In genomic region chr16:67841198-67841815, GRCh38 we compare ENCODE assay signal across 8 cellular contexts. TPM values are rescaled to one million over a fixed set of nuclear protein-coding genes. Genes with fewer than 3 reads are reported as not detected.
A peak's percentile ranks its signal among the peaks of the same experiment; 100 is the strongest.
DNase-seq lines count a peak whose midpoint lies in the region; ATAC-seq, FAIRE-seq and TF ChIP-seq lines count a peak whose summit lies in the region.

No MANE protein-coding gene starts in this region.

- dilution Hi-C loops in endothelial cell of umbilical vein (cut with MboI; ENCODE audit: extremely low pct_ligation_motif_present, low sequenced_read_pairs) = no loop called here

- H3K27ac ChIP-seq in CD4-positive, alpha-beta memory T cell (ENCODE audit: low read depth, low read length) = peak overlapping the region; percentile 98
- H3K27ac ChIP-seq in OCI-LY7 (ENCODE audit: low read depth, low read length, poor library complexity, severe bottlenecking) = no peak overlapping the region
- H3K27ac ChIP-seq in endothelial cell of umbilical vein (ENCODE audit: insufficient read depth, low read depth, low read length) = peak overlapping the region; percentile 77
- no peak overlapping the region for H3K27ac ChIP-seq in neuronal stem cell (replicated peaks; ENCODE audit: low read length)
- peak overlapping the region in 1 of 2 donors; percentile 85 for H3K27ac ChIP-seq in aorta (ENCODE audit: low read depth in 1 of 2, low read length in 2 of 2)

- H3K4ac ChIP-seq in neuronal stem cell (ENCODE audit: low read length) = no peak overlapping the region

- no peak overlapping the region for H4K8ac ChIP-seq in neuronal stem cell (ENCODE audit: low read depth, low read length)

- peaks cover 35% of the 10 kb centered on the region for H3K79me2 ChIP-seq in OCI-LY7 (ENCODE audit: insufficient read depth, low read depth, low read length)
- peaks cover 23% of the 10 kb centered on the region for H3K79me2 ChIP-seq in endothelial cell of umbilical vein (ENCODE audit: control insufficient read depth, insufficient read depth, low read length)

- H3K36me3 Mint-ChIP-seq in CD4-positive, alpha-beta memory T cell = peaks cover 0 to 13% of the 10 kb centered on the region in 2 donors

- peak overlapping the region; percentile 97 to 99 (median 98) for H3K27ac Mint-ChIP-seq in CD4-positive, alpha-beta memory T cell

- H3K27me3 Mint-ChIP-seq in CD4-positive, alpha-beta memory T cell = no peaks in the 10 kb centered on the region

- DNase-seq in CD4-positive, alpha-beta memory T cell = no peak
- DNase-seq in OCI-LY7 (ENCODE audit: low spot score) (no peak), endothelial cell of umbilical vein (ENCODE audit: low read depth, low spot score) (no peak), neuronal stem cell (ENCODE audit: low spot score) (no peak), NCI-H2227 (lab: John Stamatoyannopoulos, UW; ENCODE audit: unreplicated experiment) (no peak), aorta (no peak)
- no peak for DNase-seq in effector CD4-positive, alpha-beta T cell

- H3K9me1 ChIP-seq in endothelial cell of umbilical vein (replicated peaks; ENCODE audit: control insufficient read depth, extremely low read depth, insufficient read depth, low read length) = no peaks in the 10 kb centered on the region

- no peaks in the 10 kb centered on the region for H3K36me3 ChIP-seq in CD4-positive, alpha-beta memory T cell (ENCODE audit: insufficient read depth, low read length)
- H3K36me3 ChIP-seq in OCI-LY7 (ENCODE audit: insufficient read depth, low read length) = peaks cover 6% of the 10 kb centered on the region; the same call in 1 of the 2 replicates
- H3K36me3 ChIP-seq in endothelial cell of umbilical vein (ENCODE audit: control insufficient read depth in 2 of 2, extremely low read depth in 1 of 2, insufficient read depth in 2 of 2, low read length in 2 of 2) = no peaks in the 10 kb centered on the region
- peaks cover 3 to 16% of the 10 kb centered on the region in 2 donors for H3K36me3 ChIP-seq in neuronal stem cell (replicated peaks in 1 of 2; ENCODE audit: control insufficient read depth in 2 of 2, insufficient read depth in 2 of 2, low read length in 2 of 2)
- H3K36me3 ChIP-seq in aorta (ENCODE audit: control insufficient read depth in 1 of 2, insufficient read depth in 2 of 2, low read length in 1 of 2) = no peaks in the 10 kb centered on the region

- H4K91ac ChIP-seq in neuronal stem cell (ENCODE audit: low read depth, low read length, poor library complexity) = no peak overlapping the region

- peaks cover 25 to 46% (median 36%) of the 10 kb centered on the region in 4 donors for H3K4me1 Mint-ChIP-seq in CD4-positive, alpha-beta memory T cell

- H2AFZ ChIP-seq in OCI-LY7 (ENCODE audit: low read length) (peak overlapping the region; percentile 87), endothelial cell of umbilical vein (ENCODE audit: low read depth, low read length) (peak overlapping the region; percentile 92), neuronal stem cell (ENCODE audit: low read length) (peak overlapping the region; percentile 100)

- peaks cover 9% of the 10 kb centered on the region for H3K79me1 ChIP-seq in neuronal stem cell (ENCODE audit: low read depth, low read length)

- H2AK5ac ChIP-seq in neuronal stem cell (ENCODE audit: low read depth, low read length) = no peak overlapping the region

- H2BK12ac ChIP-seq in neuronal stem cell (ENCODE audit: low read length) = no peak overlapping the region

- H3K23ac ChIP-seq in neuronal stem cell (ENCODE audit: low read depth, low read length, poor library complexity) = peak overlapping the region; percentile 99

- peak overlapping the region in 1 of 2 donors; percentile 99 for H3K4me3 ChIP-seq in CD4-positive, alpha-beta memory T cell (ENCODE audit: low read length in 2 of 2)
- peak overlapping the region; percentile 99 for H3K4me3 ChIP-seq in OCI-LY7 (ENCODE audit: low read depth, low read length, poor library complexity, severe bottlenecking)
- H3K4me3 ChIP-seq in endothelial cell of umbilical vein (replicated peaks in 1 of 3; ENCODE audit: insufficient read depth in 1 of 3, low read depth in 1 of 3, low read length in 3 of 3) = peak overlapping the region in 1 of 3 experiments; percentile 58
- H3K4me3 ChIP-seq in neuronal stem cell (ENCODE audit: low read length in 2 of 2) = peak overlapping the region in 1 of 2 donors; percentile 91
- H3K4me3 ChIP-seq in aorta (ENCODE audit: low read length in 2 of 2) = peak overlapping the region in 1 of 2 donors; percentile 42

- no peaks in the 10 kb centered on the region for H3K27me3 ChIP-seq in CD4-positive, alpha-beta memory T cell (ENCODE audit: insufficient read depth, low read length)
- H3K27me3 ChIP-seq in endothelial cell of umbilical vein (ENCODE audit: control insufficient read depth in 2 of 2, insufficient read depth in 2 of 2, low read length in 2 of 2) (no peaks in the 10 kb centered on the region), neuronal stem cell (ENCODE audit: control insufficient read depth in 3 of 3, insufficient read depth in 3 of 3, low read depth in 1 of 3, low read length in 3 of 3) (no peaks in the 10 kb centered on the region), aorta (ENCODE audit: control insufficient read depth in 1 of 2, insufficient read depth in 2 of 2, low read length in 1 of 2) (no peaks in the 10 kb centered on the region)

- intact Hi-C loops in CD4-positive, alpha-beta memory T cell (cut with micrococcal nuclease) = loop anchor here (1.0 kb wide), 1 partner anchor 25 kb away; no protein-coding TSS in a partner anchor
- intact Hi-C loops in OCI-LY7 (cut with micrococcal nuclease; ENCODE audit: unreplicated experiment) (no loop called here), endothelial cell of umbilical vein (cut with micrococcal nuclease) (no loop called here), aorta (cut with DNase I) (loop anchor here (5.0 kb wide), 2 partner anchors 34 to 41 kb away; partner anchors contain the start of genes NRN1L (in 1 of the 2), RANBP10 (in 1 of the 2) and TSNAXIP1 (in 1 of the 2))

- H3K4me1 ChIP-seq in CD4-positive, alpha-beta memory T cell (ENCODE audit: insufficient read depth, low read length) = peaks cover 38% of the 10 kb centered on the region
- H3K4me1 ChIP-seq in OCI-LY7 (ENCODE audit: insufficient read depth, low read length, poor library complexity, severe bottlenecking) = peaks cover 37% of the 10 kb centered on the region
- peaks cover 26% of the 10 kb centered on the region for H3K4me1 ChIP-seq in endothelial cell of umbilical vein (ENCODE audit: control insufficient read depth, extremely low read depth, insufficient read depth, low read length)
- peaks cover 20 to 23% of the 10 kb centered on the region in 2 donors for H3K4me1 ChIP-seq in neuronal stem cell (ENCODE audit: control insufficient read depth in 2 of 2, insufficient read depth in 1 of 2, low read depth in 1 of 2, low read length in 2 of 2)
- H3K4me1 ChIP-seq in aorta (ENCODE audit: control insufficient read depth in 1 of 2, insufficient read depth in 2 of 2, low read length in 2 of 2) = peaks cover 0 to 2% of the 10 kb centered on the region in 2 donors

- peak overlapping the region in 7 of 8 donors; percentile 43 to 96 (median 94) for H3K4me3 Mint-ChIP-seq in CD4-positive, alpha-beta memory T cell

- H3K9me3 ChIP-seq in CD4-positive, alpha-beta memory T cell (ENCODE audit: control insufficient read depth in 1 of 2, low read length in 2 of 2) = no peaks in the 10 kb centered on the region
- no peaks in the 10 kb centered on the region for H3K9me3 ChIP-seq in OCI-LY7 (ENCODE audit: low read length)
- no peaks in the 10 kb centered on the region for H3K9me3 ChIP-seq in endothelial cell of umbilical vein (replicated peaks; ENCODE audit: control insufficient read depth, insufficient read depth, low read length)
- no peaks in the 10 kb centered on the region for H3K9me3 ChIP-seq in neuronal stem cell (replicated peaks in 1 of 2; ENCODE audit: control insufficient read depth in 2 of 2, insufficient read depth in 1 of 2, low read depth in 1 of 2, low read length in 2 of 2)
- no peaks in the 10 kb centered on the region for H3K9me3 ChIP-seq in aorta (ENCODE audit: control insufficient read depth, low read length)

- no peak for TF ChIP-seq POLR2A in endothelial cell of umbilical vein (IDR thresholded peaks at IDR 0.05; ENCODE audit: low read depth, low read length)

- no TSS peak for BruUV-seq in OCI-LY7 (replicated peaks; lab: Mats Ljungman, UMichigan)
- no TSS peak for BruUV-seq in endothelial cell of umbilical vein (replicated peaks; lab: Mats Ljungman, UMichigan)

- CTCF ChIA-PET in CD4-positive, alpha-beta memory T cell (lab: Charles Lee; ENCODE audit: partially characterized antibody) = interaction anchor here (0.7 to 1.5 kb wide), 7 partner anchors 9 to 360 kb away, joined by 3 to 4 read pairs (median 3); partner anchors contain the start of genes ATP6V0D1 and CARMIL2
- CTCF ChIA-PET in OCI-LY7 (lab: Charles Lee; ENCODE audit: unreplicated experiment) = no interaction called here
- CTCF ChIA-PET in endothelial cell of umbilical vein (lab: Charles Lee) = interaction anchor here (0.8 to 2.8 kb wide), 3 partner anchors 25 to 169 kb away, joined by 3 to 8 read pairs (median 4); no protein-coding TSS in a partner anchor

- H3K4me2 ChIP-seq in OCI-LY7 (ENCODE audit: low read length) = peak overlapping the region; percentile 98
- H3K4me2 ChIP-seq in endothelial cell of umbilical vein (ENCODE audit: insufficient read depth, low read length) = peak overlapping the region; percentile 49
- no peak overlapping the region for H3K4me2 ChIP-seq in neuronal stem cell (ENCODE audit: insufficient read depth, low read length, poor library complexity, severe bottlenecking)

- H3K18ac ChIP-seq in neuronal stem cell (ENCODE audit: low read length) = peak overlapping the region; percentile 73

- peaks cover 0 to 2% (median 0%) of the 10 kb centered on the region in 8 donors for H3K9me3 Mint-ChIP-seq in CD4-positive, alpha-beta memory T cell

- no peak overlapping the region for H2BK120ac ChIP-seq in neuronal stem cell (ENCODE audit: low read depth, low read length)

- peaks cover 6% of the 10 kb centered on the region; the same call in 1 of the 2 replicates for H4K20me1 ChIP-seq in OCI-LY7 (ENCODE audit: insufficient read depth, low read length)
- no peaks in the 10 kb centered on the region for H4K20me1 ChIP-seq in endothelial cell of umbilical vein (replicated peaks; ENCODE audit: control insufficient read depth, extremely low read depth, insufficient read depth, low read length)

- peak overlapping the region; percentile 84 for H3K9ac ChIP-seq in endothelial cell of umbilical vein (replicated peaks; ENCODE audit: extremely low read depth, insufficient read depth, low read length)
- H3K9ac ChIP-seq in neuronal stem cell (ENCODE audit: low read depth, low read length, poor library complexity) = no peak overlapping the region

- no peaks in the 10 kb centered on the region for H3K9me2 ChIP-seq in OCI-LY7 (ENCODE audit: insufficient read depth, low read length)

- WGBS in neuronal stem cell (ENCODE audit: extremely low coverage in 2 of 2, insufficient read length in 2 of 2, insufficient replicate concordance in 1 of 2), 2 donors = no CpG with 5 or more reads among the region's 17 CpGs
- WGBS in aorta, 2 donors = 30 to 33% methylated on average over 17 of the region's 17 CpGs

- H3K14ac ChIP-seq in neuronal stem cell (ENCODE audit: low read length) = no peak overlapping the region

- TF ChIP-seq CTCF in OCI-LY7 (conservative IDR thresholded peaks at IDR 0.05; ENCODE audit: low read length) (no peak), endothelial cell of umbilical vein (IDR thresholded peaks at IDR 0.05; ENCODE audit: extremely low read depth in 1 of 2, insufficient read depth in 1 of 2, low read depth in 1 of 2, low read length in 2 of 2) (no peak)

- peak overlapping the region; percentile 69 for H2BK15ac ChIP-seq in neuronal stem cell (ENCODE audit: low read length)

- ATAC-seq in aorta (ENCODE audit: low FRiP score) (no peak), HG02840 (IDR thresholded peaks at IDR 0.05; ENCODE audit: low FRiP score, unreplicated experiment) (no peak)

- POLR2A ChIA-PET in CD4-positive, alpha-beta memory T cell (lab: Charles Lee; ENCODE audit: partially characterized antibody) = interaction anchor here (0.7 to 1.0 kb wide), 3 partner anchors 12 to 317 kb away, joined by 3 read pairs; partner anchors contain the start of gene EDC4
- POLR2A ChIA-PET in OCI-LY7 (lab: Charles Lee) = interaction anchor here (0.6 kb wide), 1 partner anchor 210 kb away, joined by 7 read pairs; no protein-coding TSS in a partner anchor
- POLR2A ChIA-PET in endothelial cell of umbilical vein (lab: Charles Lee) = no interaction called here

- FAIRE-seq in endothelial cell of umbilical vein (lab: Jason Lieb, UNC) = no peak

- peak overlapping the region; percentile 97 for H2BK5ac ChIP-seq in neuronal stem cell (ENCODE audit: low read length)

RNA-seq across cellular contexts. Expression of gene THAP11, which starts 0.8 kb away (rescaled TPM):
- 10 to 100 TPM; 56.8 to 58.4 TPM for total RNA-seq in CD4-positive, alpha-beta memory T cell
- 100 to 1,000 TPM; 130 to 147 TPM for polyA plus RNA-seq in CD4-positive, alpha-beta memory T cell
- 52.9 and 66.3 TPM in 2 replicates for total RNA-seq in OCI-LY7 (2014; rRNA removed; shearing (Covaris generic))
- total RNA-seq in OCI-LY7 (2022) (38.8 and 39.5 TPM in 2 replicates), endothelial cell of umbilical vein (22.6 and 24.0 TPM in 2 replicates), aorta (10 to 100 TPM; 21.5 to 24.7 TPM)
- polyA plus RNA-seq in endothelial cell of umbilical vein (25.9 and 27.5 TPM in 2 replicates), aorta (10 to 100 TPM; 18.0 to 18.6 TPM)
- 23.3 and 26.1 TPM in 2 replicates for polyA plus RNA-seq in endothelial cell of umbilical vein (2011; cell fraction: cytosol; rRNA removed)
- polyA plus RNA-seq in endothelial cell of umbilical vein (2011; cell fraction: nucleus; rRNA removed) = 9.1 and 9.6 TPM in 2 replicates
- 19.6 and 20.1 TPM in 2 replicates for polyA plus RNA-seq in endothelial cell of umbilical vein (2012)
- polyA minus RNA-seq in endothelial cell of umbilical vein = 17.4 and 21.1 TPM in 2 replicates
- 32.5 TPM for polyA minus RNA-seq in endothelial cell of umbilical vein (2011; cell fraction: cytosol; rRNA and poly(A)+ RNA removed)
- 3.2 and 4.6 TPM in 2 replicates for polyA minus RNA-seq in endothelial cell of umbilical vein (2011; cell fraction: nucleus; rRNA and poly(A)+ RNA removed)
- 27.9 TPM for polyA plus RNA-seq in neuronal stem cell (2013, experiment 1 of 2)
- polyA plus RNA-seq in neuronal stem cell (2013, experiment 2 of 2) = 27.7 TPM

RNA-seq across cellular contexts. Expression of gene NUTF2, which starts 5.4 kb away (rescaled TPM):
- total RNA-seq in CD4-positive, alpha-beta memory T cell = 10 to 100 TPM; 41.2 to 45.9 TPM
- 100 to 1,000 TPM; 127 to 128 TPM for polyA plus RNA-seq in CD4-positive, alpha-beta memory T cell
- total RNA-seq in OCI-LY7 (2014; rRNA removed; shearing (Covaris generic)) = 168 and 187 TPM in 2 replicates
- total RNA-seq in OCI-LY7 (2022) (143 and 144 TPM in 2 replicates), endothelial cell of umbilical vein (199 and 208 TPM in 2 replicates), aorta (10 to 100 TPM; 80.7 to 88.2 TPM)
- polyA plus RNA-seq in endothelial cell of umbilical vein (273 and 425 TPM in 2 replicates), aorta (100 to 1,000 TPM in 1 of 2 donors, 10 to 100 TPM in 1; 95.4 to 130 TPM)
- 422 and 462 TPM in 2 replicates for polyA plus RNA-seq in endothelial cell of umbilical vein (2011; cell fraction: cytosol; rRNA removed)
- polyA plus RNA-seq in endothelial cell of umbilical vein (2011; cell fraction: nucleus; rRNA removed) = 203 and 229 TPM in 2 replicates
- polyA plus RNA-seq in endothelial cell of umbilical vein (2012) = 317 and 338 TPM in 2 replicates
- polyA minus RNA-seq in endothelial cell of umbilical vein = 350 and 402 TPM in 2 replicates
- 183 TPM for polyA minus RNA-seq in endothelial cell of umbilical vein (2011; cell fraction: cytosol; rRNA and poly(A)+ RNA removed)
- 67.7 and 85.7 TPM in 2 replicates for polyA minus RNA-seq in endothelial cell of umbilical vein (2011; cell fraction: nucleus; rRNA and poly(A)+ RNA removed)
- 276 TPM for polyA plus RNA-seq in neuronal stem cell (2013, experiment 1 of 2)
- polyA plus RNA-seq in neuronal stem cell (2013, experiment 2 of 2) = 280 TPM

RNA-seq across cellular contexts. Expression of gene CENPT, which starts 6.2 kb away (rescaled TPM):
- 100 to 1,000 TPM; 103 to 107 TPM for total RNA-seq in CD4-positive, alpha-beta memory T cell
- polyA plus RNA-seq in CD4-positive, alpha-beta memory T cell = 10 to 100 TPM; 15.4 to 18.1 TPM
- total RNA-seq in OCI-LY7 (2014; rRNA removed; shearing (Covaris generic)) = 74.7 and 85.3 TPM in 2 replicates
- 48.9 and 55.4 TPM in 2 replicates for total RNA-seq in OCI-LY7 (2022)
- total RNA-seq in endothelial cell of umbilical vein = 57.5 and 60.3 TPM in 2 replicates
- polyA plus RNA-seq in endothelial cell of umbilical vein = 61.3 and 70.3 TPM in 2 replicates
- 29.6 and 37.1 TPM in 2 replicates for polyA plus RNA-seq in endothelial cell of umbilical vein (2011; cell fraction: cytosol; rRNA removed)
- 432 and 495 TPM in 2 replicates for polyA plus RNA-seq in endothelial cell of umbilical vein (2011; cell fraction: nucleus; rRNA removed)
- polyA plus RNA-seq in endothelial cell of umbilical vein (2012) = 43.0 and 54.3 TPM in 2 replicates
- 28.7 and 40.5 TPM in 2 replicates for polyA minus RNA-seq in endothelial cell of umbilical vein
- 19.8 TPM for polyA minus RNA-seq in endothelial cell of umbilical vein (2011; cell fraction: cytosol; rRNA and poly(A)+ RNA removed)
- 39.4 and 54.5 TPM in 2 replicates for polyA minus RNA-seq in endothelial cell of umbilical vein (2011; cell fraction: nucleus; rRNA and poly(A)+ RNA removed)
- 34.0 TPM for polyA plus RNA-seq in neuronal stem cell (2013, experiment 1 of 2)
- polyA plus RNA-seq in neuronal stem cell (2013, experiment 2 of 2) = 31.3 TPM
- total RNA-seq in aorta = 10 to 100 TPM; 39.8 to 57.9 TPM
- 100 to 1,000 TPM in 1 of 2 donors, 10 to 100 TPM in 1; 28.3 to 168 TPM for polyA plus RNA-seq in aorta

RNA-seq across cellular contexts. Expression of gene EDC4, which starts 31.5 kb away (rescaled TPM):
- total RNA-seq in CD4-positive, alpha-beta memory T cell = 100 to 1,000 TPM; 141 to 144 TPM
- polyA plus RNA-seq in CD4-positive, alpha-beta memory T cell = 10 to 100 TPM; 18.5 to 37.3 TPM
- total RNA-seq in OCI-LY7 (2014; rRNA removed; shearing (Covaris generic)) = 58.4 and 89.6 TPM in 2 replicates
- total RNA-seq in OCI-LY7 (2022) = 86.6 and 100 TPM in 2 replicates
- 68.0 and 81.2 TPM in 2 replicates for total RNA-seq in endothelial cell of umbilical vein
- 57.5 and 71.6 TPM in 2 replicates for polyA plus RNA-seq in endothelial cell of umbilical vein
- polyA plus RNA-seq in endothelial cell of umbilical vein (2011; cell fraction: cytosol; rRNA removed) = 42.6 and 43.8 TPM in 2 replicates
- polyA plus RNA-seq in endothelial cell of umbilical vein (2011; cell fraction: nucleus; rRNA removed) = 202 and 256 TPM in 2 replicates
- 57.4 and 64.9 TPM in 2 replicates for polyA plus RNA-seq in endothelial cell of umbilical vein (2012)
- 72.0 and 105 TPM in 2 replicates for polyA minus RNA-seq in endothelial cell of umbilical vein
- polyA minus RNA-seq in endothelial cell of umbilical vein (2011; cell fraction: cytosol; rRNA and poly(A)+ RNA removed) = 54.1 TPM
- polyA minus RNA-seq in endothelial cell of umbilical vein (2011; cell fraction: nucleus; rRNA and poly(A)+ RNA removed) = 55.5 and 57.5 TPM in 2 replicates
- polyA plus RNA-seq in neuronal stem cell (2013, experiment 1 of 2) = 30.9 TPM
- polyA plus RNA-seq in neuronal stem cell (2013, experiment 2 of 2) = 27.6 TPM
- 10 to 100 TPM; 46.9 to 53.2 TPM for total RNA-seq in aorta
- 10 to 100 TPM; 14.4 to 66.4 TPM for polyA plus RNA-seq in aorta

RNA-seq across cellular contexts. Expression of gene TSNAXIP1, which starts 34.6 kb away (rescaled TPM):
- under 1 TPM; 0.44 to 0.64 TPM for total RNA-seq in CD4-positive, alpha-beta memory T cell
- not detected for polyA plus RNA-seq in CD4-positive, alpha-beta memory T cell
- total RNA-seq in OCI-LY7 (2014; rRNA removed; shearing (Covaris generic)) = 0.28 and 0.76 TPM in 2 replicates
- 0.68 and 0.91 TPM in 2 replicates for total RNA-seq in OCI-LY7 (2022)
- 0.95 and 1.0 TPM in 2 replicates for total RNA-seq in endothelial cell of umbilical vein
- 1.0 and 1.2 TPM in 2 replicates for polyA plus RNA-seq in endothelial cell of umbilical vein
- polyA plus RNA-seq in endothelial cell of umbilical vein (2011; cell fraction: cytosol; rRNA removed) = 0.32 and 0.79 TPM in 2 replicates
- 16.7 and 17.7 TPM in 2 replicates for polyA plus RNA-seq in endothelial cell of umbilical vein (2011; cell fraction: nucleus; rRNA removed)
- polyA plus RNA-seq in endothelial cell of umbilical vein (2012) = 0.79 and 0.88 TPM in 2 replicates
- polyA minus RNA-seq in endothelial cell of umbilical vein = 0.62 and 1.2 TPM in 2 replicates
- not detected for polyA minus RNA-seq in endothelial cell of umbilical vein (2011; cell fraction: cytosol; rRNA and poly(A)+ RNA removed)
- polyA minus RNA-seq in endothelial cell of umbilical vein (2011; cell fraction: nucleus; rRNA and poly(A)+ RNA removed) = 0.38 and 1.7 TPM in 2 replicates
- 1.1 TPM for polyA plus RNA-seq in neuronal stem cell (2013, experiment 1 of 2)
- 1.2 TPM for polyA plus RNA-seq in neuronal stem cell (2013, experiment 2 of 2)
- 1 to 10 TPM in 1 of 2 donors, under 1 TPM in 1; 0.84 to 1.1 TPM for total RNA-seq in aorta
- 1 to 10 TPM in 1 of 2 donors, not detected in 1; 7.3 TPM for polyA plus RNA-seq in aorta

Comparison
In these comparisons a context has a peak if more than half of its experiments do, and no peak if none do; other contexts are left out.
1. H3K27ac ChIP-seq: peak in CD4-positive, alpha-beta memory T cell (single experiment) and endothelial cell of umbilical vein (single experiment); none in OCI-LY7 (single experiment) and neuronal stem cell (single experiment).
2. intact Hi-C loops: an anchor here in CD4-positive, alpha-beta memory T cell (1.0 kb wide) and aorta (5.0 kb wide); none called in OCI-LY7 and endothelial cell of umbilical vein.
3. Peak in every context shown above with its lines, with median percentiles within 50 percentile points of each other: H2AFZ ChIP-seq.